Comparison of ENCODE assay signal across 27 cellular contexts in genomic region chr7:86152926-86153325, GRCh38.
"Had no signal": no experiment of that assay in that cellular context is flagged by ENCODE, and none has a peak within 500 bp of the region (broad histone marks: within the 10 kb centered on the region; RNA-seq: fewer than 3 reads in every experiment).

No MANE protein-coding gene starts in this region.

- H3K27me3 Mint-ChIP-seq: stimulated activated memory B cell treated with anti-CD40 and anti-IgM and Interleukin-4, amounts not matched to agents 10 μg/mL and 1 μg/mL and 100 μg/mL, for 72 hours; stimulated activated naive CD8-positive, alpha-beta T cell treated with anti-CD3 and anti-CD28 coated beads, Interleukin-15, amount 100 ng/mL, for 72 hours; stimulated activated naive CD8-positive, alpha-beta T cell treated with anti-CD3 and anti-CD28 coated beads, Interleukin-15, Interleukin-2, amounts not matched to agents 100 ng/mL and 50 ng/mL, for 24 hours; type B pancreatic cell had no signal

- H3K4me1 Mint-ChIP-seq: stimulated activated effector memory CD8-positive, alpha-beta T cell treated with anti-CD3 and anti-CD28 coated beads, Interleukin-12 subunit alpha, Interleukin-12 subunit beta, amount 100 ng/mL, for 72 hours; stimulated activated memory B cell treated with anti-CD40 and anti-IgM and Interleukin-4, amounts not matched to agents 10 μg/mL and 1 μg/mL and 100 μg/mL, for 72 hours; stimulated activated naive CD8-positive, alpha-beta T cell treated with anti-CD3 and anti-CD28 coated beads, Interleukin-15, amount 100 ng/mL, for 72 hours had no signal

- ATAC-seq: stimulated activated effector memory CD8-positive, alpha-beta T cell treated with anti-CD3 and anti-CD28 coated beads, Interleukin-12 subunit alpha, Interleukin-12 subunit beta, amount 100 ng/mL, for 72 hours; stimulated activated memory B cell treated with anti-CD40 and anti-IgM and Interleukin-4, amounts not matched to agents 10 μg/mL and 1 μg/mL and 100 μg/mL, for 72 hours; stimulated activated naive CD8-positive, alpha-beta T cell treated with anti-CD3 and anti-CD28 coated beads, Interleukin-15, amount 100 ng/mL, for 72 hours; stimulated activated naive CD8-positive, alpha-beta T cell treated with anti-CD3 and anti-CD28 coated beads, Interleukin-15, Interleukin-2, amounts not matched to agents 100 U/mL and 50 U/mL, for 24 hours; upper lobe of right lung had no signal

- H3K36me3 Mint-ChIP-seq: stimulated activated effector memory CD8-positive, alpha-beta T cell treated with anti-CD3 and anti-CD28 coated beads, Interleukin-12 subunit alpha, Interleukin-12 subunit beta, amount 100 ng/mL, for 72 hours; stimulated activated memory B cell treated with anti-CD40 and anti-IgM and Interleukin-4, amounts not matched to agents 10 μg/mL and 1 μg/mL and 100 μg/mL, for 72 hours; type B pancreatic cell had no signal

- DNase-seq: stimulated activated CD4-positive, alpha-beta T cell treated with anti-CD3 and anti-CD28 coated beads, Interleukin-2, amount 100 ng/mL, for 48 hours; stimulated activated CD4-positive, alpha-beta T cell treated with anti-CD3 and anti-CD28 coated beads, Interleukin-4, amount 100 ng/mL, for 1 hour; stimulated activated CD4-positive, alpha-beta T cell treated with anti-CD3 and anti-CD28 coated beads, Interleukin-4, amount 100 ng/mL, for 24 hours; stimulated activated CD4-positive, alpha-beta T cell treated with anti-CD3 and anti-CD28 coated beads, Interleukin-4, amount 100 ng/mL, for 4 hours; stimulated activated CD8-positive, alpha-beta memory T cell treated with anti-CD3 and anti-CD28 coated beads, Interleukin-4, amount 100 ng/mL, for 48 hours; stimulated activated naive CD4-positive, alpha-beta T cell; stimulated activated naive CD4-positive, alpha-beta T cell treated with Interleukin-2 at 50 U/mL for 16 hours; stimulated activated naive CD8-positive, alpha-beta T cell treated with anti-CD3 and anti-CD28 coated beads, Interleukin-15, amount 100 ng/mL, for 72 hours; stimulated activated naive CD8-positive, alpha-beta T cell treated with anti-CD3 and anti-CD28 coated beads, Interleukin-15, Interleukin-2, amounts not matched to agents 100 U/mL and 50 U/mL, for 24 hours; stomach; substantia nigra; testis; thyroid gland; tibial artery; transverse colon; trophoblast cell; upper lobe of left lung; upper lobe of right lung; uterus had no signal

- H3K9me3 Mint-ChIP-seq: type B pancreatic cell had no signal

- H3K27me3 ChIP-seq: stomach, suprapubic skin, testis, thyroid gland, tibial artery, tibial nerve, transverse colon, upper lobe of left lung, upper lobe of right lung, uterus, vagina had no signal

- H3K9me3 ChIP-seq: suprapubic skin, testis, thoracic aorta, thyroid gland, tibial artery, transverse colon, upper lobe of right lung, uterus, vagina had no signal

- H3K36me3 ChIP-seq: stomach, suprapubic skin, thoracic aorta, thyroid gland, tibial artery, tibial nerve, transverse colon, upper lobe of left lung, upper lobe of right lung, uterus, vagina had no signal

- H3K4me3 ChIP-seq: stomach, suprapubic skin, testis, thoracic aorta, thyroid gland, tibial artery, tibial nerve, transverse colon, upper lobe of left lung, upper lobe of right lung, uterus, vagina had no signal

- H3K4me1 ChIP-seq: stomach, suprapubic skin, testis, thyroid gland, tibial artery, tibial nerve, transverse colon, upper lobe of left lung, upper lobe of right lung, uterus, vagina had no signal

- H3K4me3 Mint-ChIP-seq: stimulated activated effector memory CD8-positive, alpha-beta T cell treated with anti-CD3 and anti-CD28 coated beads, Interleukin-12 subunit alpha, Interleukin-12 subunit beta, amount 100 ng/mL, for 72 hours; stimulated activated memory B cell treated with anti-CD40 and anti-IgM and Interleukin-4, amounts not matched to agents 10 μg/mL and 1 μg/mL and 100 μg/mL, for 72 hours; stimulated activated naive CD8-positive, alpha-beta T cell treated with anti-CD3 and anti-CD28 coated beads, Interleukin-15, amount 100 ng/mL, for 72 hours; stimulated activated naive CD8-positive, alpha-beta T cell treated with anti-CD3 and anti-CD28 coated beads, Interleukin-15, Interleukin-2, amounts not matched to agents 100 ng/mL and 50 ng/mL, for 24 hours; type B pancreatic cell had no signal

- H3K27ac Mint-ChIP-seq: stimulated activated effector memory CD8-positive, alpha-beta T cell treated with anti-CD3 and anti-CD28 coated beads, Interleukin-12 subunit alpha, Interleukin-12 subunit beta, amount 100 ng/mL, for 72 hours; stimulated activated memory B cell treated with anti-CD40 and anti-IgM and Interleukin-4, amounts not matched to agents 10 μg/mL and 1 μg/mL and 100 μg/mL, for 72 hours; stimulated activated naive CD8-positive, alpha-beta T cell treated with anti-CD3 and anti-CD28 coated beads, Interleukin-15, amount 100 ng/mL, for 72 hours; stimulated activated naive CD8-positive, alpha-beta T cell treated with anti-CD3 and anti-CD28 coated beads, Interleukin-15, Interleukin-2, amounts not matched to agents 100 ng/mL and 50 ng/mL, for 24 hours; type B pancreatic cell had no signal
